In genomic region chr1:184036517-184036949, GRCh38 we compare ENCODE assay signal across 8 cellular contexts. TPM values are rescaled to one million over a fixed set of nuclear protein-coding genes. Genes with fewer than 3 reads are reported as not detected.
DNase-seq lines count a peak whose midpoint lies in the region; ATAC-seq and TF ChIP-seq lines count a peak whose summit lies in the region.

No MANE protein-coding gene starts in this region.

- H3K4me3 Mint-ChIP-seq in T-helper 17 cell, result peak overlapping the region; percentile 86

- WGBS in upper lobe of left lung, 2 donors, result 2% methylated on average over 14 to 28 of the region's 29 CpGs

- H3K27me3 ChIP-seq in endocrine pancreas (ENCODE audit: control insufficient read depth, insufficient read depth, low read length), result no peaks in the 10 kb centered on the region
- H3K27me3 ChIP-seq in mononuclear cell (ENCODE audit: insufficient read depth, low read length), result peaks cover 42% of the 10 kb centered on the region
- peaks cover 0 to 13% (median 4%) of the 10 kb centered on the region in 4 donors for H3K27me3 ChIP-seq in upper lobe of left lung

- H3K4me3 ChIP-seq in endocrine pancreas (ENCODE audit: control insufficient read depth, insufficient read depth, low read length) (peak overlapping the region; percentile 9), mononuclear cell (ENCODE audit: low read length) (peak overlapping the region; percentile 38), upper lobe of left lung (peak overlapping the region; percentile 61 to 74 (median 70))

- no peak for TF ChIP-seq EP300 in upper lobe of left lung (IDR thresholded peaks at IDR 0.05)

- peaks cover 15% of the 10 kb centered on the region for H3K4me1 Mint-ChIP-seq in T-helper 17 cell

- H3K36me3 ChIP-seq in endocrine pancreas (ENCODE audit: control insufficient read depth, insufficient read depth, low read length) (no peaks in the 10 kb centered on the region), upper lobe of left lung (no peaks in the 10 kb centered on the region)

- H3K9me3 ChIP-seq in T-helper 17 cell (ENCODE audit: control insufficient read depth, low read length, poor library complexity, severe bottlenecking) (no peaks in the 10 kb centered on the region), endocrine pancreas (ENCODE audit: control insufficient read depth, low read length) (no peaks in the 10 kb centered on the region), mononuclear cell (ENCODE audit: low read depth, low read length) (no peaks in the 10 kb centered on the region), upper lobe of left lung (no peaks in the 10 kb centered on the region)

- TF ChIP-seq POLR2A in upper lobe of left lung (IDR thresholded peaks at IDR 0.05), result no peak

- no peak overlapping the region for H3K27ac Mint-ChIP-seq in T-helper 17 cell

- ATAC-seq in HG03108 (IDR thresholded peaks at IDR 0.05; ENCODE audit: unreplicated experiment) (peak; percentile 23), T-helper 17 cell (peak; percentile 32), upper lobe of left lung (ENCODE audit: low FRiP score in 2 of 2) (peak; percentile 61 to 65)

- peaks cover 2% of the 10 kb centered on the region for H3K36me3 Mint-ChIP-seq in T-helper 17 cell (ENCODE audit: low read depth)

- peaks cover 72% of the 10 kb centered on the region for H3K27me3 Mint-ChIP-seq in T-helper 17 cell

- DNase-seq in NCI-H2107 (lab: John Stamatoyannopoulos, UW), result peak; percentile 19
- DNase-seq in NCI-H2107 treated with DMSO at 0.1 percent for 48 hours (lab: John Stamatoyannopoulos, UW; ENCODE audit: unreplicated experiment), result no peak
- DNase-seq in T-helper 17 cell, result no peak
- no peak for DNase-seq in upper lobe of left lung
- DNase-seq in stimulated activated CD4-positive, alpha-beta T cell treated with anti-CD3 and anti-CD28 coated beads, Interleukin-1b, Interleukin-23, amount 100 ng/mL, for 48 hours, result no peak

- H3K9ac ChIP-seq in endocrine pancreas (ENCODE audit: control insufficient read depth, insufficient read depth, low read length), result peak overlapping the region; percentile 24

- H3K27ac ChIP-seq in upper lobe of left lung, result peak overlapping the region in 3 of 4 donors; percentile 44 to 72 (median 44)

- TF ChIP-seq CTCF in upper lobe of left lung (IDR thresholded peaks at IDR 0.05), result no peak

- H3K4me1 ChIP-seq in endocrine pancreas (ENCODE audit: control insufficient read depth, insufficient read depth, low read length) (no peaks in the 10 kb centered on the region), mononuclear cell (ENCODE audit: insufficient read depth, low read length) (peaks cover 24% of the 10 kb centered on the region), upper lobe of left lung (peaks cover 8 to 27% (median 16%) of the 10 kb centered on the region in 4 donors)

RNA-seq across cellular contexts. Expression of gene COLGALT2, which starts 1.0 kb away (rescaled TPM):
- total RNA-seq in T-helper 17 cell (under 1 TPM; 0.26 to 0.40 TPM), mononuclear cell (0.84 TPM), upper lobe of left lung (1 to 10 TPM; 1.0 to 4.1 (median 2.9) TPM)

RNA-seq across cellular contexts. Expression of gene TSEN15, which starts 15.0 kb away (rescaled TPM):
- total RNA-seq in T-helper 17 cell (10 to 100 TPM; 19.6 to 21.4 TPM), mononuclear cell (23.2 TPM), upper lobe of left lung (10 to 100 TPM; 25.0 to 39.9 (median 27.3) TPM)

Comparison
In these comparisons a context has a peak if more than half of its experiments do, and no peak if none do; other contexts are left out.
1. H3K4me3 ChIP-seq: peak in every context shown above with its lines; median percentile 70 in upper lobe of left lung; 38 in mononuclear cell; 9 in endocrine pancreas.